ENCODE assay signal across 9 cellular contexts in genomic region chr1:225880636-225881035, GRCh38. TPM values are rescaled to one million over a fixed set of nuclear protein-coding genes. Genes with fewer than 3 reads are reported as not detected.
DNase-seq lines count a peak whose midpoint lies in the region; ATAC-seq and TF ChIP-seq lines count a peak whose summit lies in the region.
"Had no signal": no experiment of that assay in that cellular context is flagged by ENCODE, and none has a peak within 500 bp of the region (broad histone marks: within the 10 kb centered on the region; RNA-seq: fewer than 3 reads in every experiment).

No MANE protein-coding gene starts in this region.

- TF ChIP-seq POLR2A in body of pancreas (IDR thresholded peaks at IDR 0.05): no peak

- no peak for DNase-seq in right atrium auricular region (ENCODE audit: low spot score)
- no peak for DNase-seq in cardiac septum (ENCODE audit: low spot score)
- DNase-seq in body of pancreas: peak; percentile 35 to 69 (median 62)
- DNase-seq in upper lobe of right lung: no peak
- no peak for DNase-seq in T1000 (lab: John Stamatoyannopoulos, UW)
- no peak for DNase-seq in kidney glomerular epithelial cell (lab: John Stamatoyannopoulos, UW)
- no peak for DNase-seq in activated gamma-delta T cell (lab: John Stamatoyannopoulos, UW)

- H3K27ac ChIP-seq in right atrium auricular region: peak overlapping the region; percentile 85 to 92
- peak overlapping the region; percentile 95 to 98 (median 96) for H3K27ac ChIP-seq in body of pancreas
- peak overlapping the region; percentile 95 for H3K27ac ChIP-seq in upper lobe of right lung

- ATAC-seq in body of pancreas (no peak), upper lobe of right lung (no peak)

- H3K4me3 ChIP-seq in right atrium auricular region (no peak overlapping the region), body of pancreas (no peak overlapping the region), mononuclear cell (ENCODE audit: low read length) (peak overlapping the region; percentile 99), upper lobe of right lung (peak overlapping the region; percentile 99)

- 13 to 16% methylated on average over 5 of the region's 5 CpGs for WGBS in body of pancreas, 2 donors

- intact Hi-C loops in cardiac septum (cut with DNase I): loop anchor here (5.0 kb wide), 1 partner anchor 68 kb away; the partner anchor contains the start of gene EPHX1
- intact Hi-C loops in body of pancreas (cut with DNase I): no loop called here
- intact Hi-C loops in upper lobe of right lung (cut with DNase I): no loop called here

- H3K27me3 ChIP-seq in right atrium auricular region: no peaks in the 10 kb centered on the region
- no peaks in the 10 kb centered on the region for H3K27me3 ChIP-seq in body of pancreas
- H3K27me3 ChIP-seq in mononuclear cell (ENCODE audit: insufficient read depth, low read length): no peaks in the 10 kb centered on the region
- H3K27me3 ChIP-seq in upper lobe of right lung: no peaks in the 10 kb centered on the region

- H3K4me1 ChIP-seq in right atrium auricular region (peaks cover 0 to 51% of the 10 kb centered on the region in 2 donors), body of pancreas (peaks cover 67% of the 10 kb centered on the region), mononuclear cell (ENCODE audit: insufficient read depth, low read length) (peaks cover 74% of the 10 kb centered on the region), upper lobe of right lung (peaks cover 47% of the 10 kb centered on the region)

- no peak for TF ChIP-seq CTCF in right atrium auricular region (IDR thresholded peaks at IDR 0.05)
- peak in 1 of 7 experiments; percentile 4 for TF ChIP-seq CTCF in body of pancreas (IDR thresholded peaks at IDR 0.05)
- no peak for TF ChIP-seq CTCF in upper lobe of right lung (IDR thresholded peaks at IDR 0.05)

- H3K9me3 ChIP-seq in right atrium auricular region (no peaks in the 10 kb centered on the region), body of pancreas (no peaks in the 10 kb centered on the region), mononuclear cell (ENCODE audit: low read depth, low read length) (no peaks in the 10 kb centered on the region), upper lobe of right lung (no peaks in the 10 kb centered on the region)

- H3K36me3 ChIP-seq in right atrium auricular region (peaks cover 2% of the 10 kb centered on the region), body of pancreas (replicated peaks in 1 of 2; ENCODE audit: insufficient read depth in 1 of 2, low read depth in 2 of 2) (no peaks in the 10 kb centered on the region), upper lobe of right lung (peaks cover 9% of the 10 kb centered on the region)

RNA-seq across cellular contexts. Expression of gene TMEM63A, which starts 1.5 kb away (rescaled TPM):
- total RNA-seq in right atrium auricular region (10 to 100 TPM; 16.0 to 19.0 TPM), cardiac septum (21.4 TPM), body of pancreas (100 to 1,000 TPM; 129 to 217 TPM), mononuclear cell (56.0 TPM), upper lobe of right lung (119 TPM)

RNA-seq across cellular contexts. Expression of gene LEFTY1, which starts 8.3 kb away (rescaled TPM):
- total RNA-seq in right atrium auricular region (under 1 TPM in 1 of 2 donors, not detected in 1; 0.35 TPM), cardiac septum (not detected), body of pancreas (100 to 1,000 TPM; 138 to 153 TPM), mononuclear cell (0.84 TPM), upper lobe of right lung (0.35 TPM)
- total RNA-seq: Daoy had no signal

RNA-seq across cellular contexts. Expression of gene PYCR2, which starts 43.4 kb away (rescaled TPM):
- total RNA-seq in right atrium auricular region: 10 to 100 TPM; 50.3 to 57.3 TPM
- total RNA-seq in cardiac septum: 68.6 TPM
- 10 to 100 TPM; 34.2 to 52.4 TPM for total RNA-seq in body of pancreas
- total RNA-seq in mononuclear cell: 15.1 TPM
- total RNA-seq in upper lobe of right lung: 61.6 TPM

Comparison
In these comparisons a context has a peak if more than half of its experiments do, and no peak if none do; other contexts are left out.
1. DNase-seq: peak in body of pancreas (4 of 4); none in right atrium auricular region (single experiment), cardiac septum (single experiment), upper lobe of right lung (single experiment), T1000 (single experiment), kidney glomerular epithelial cell (single experiment) and activated gamma-delta T cell (single experiment).
2. H3K4me3 ChIP-seq: peak in mononuclear cell (single experiment) and upper lobe of right lung (single experiment); none in right atrium auricular region (0 of 2) and body of pancreas (0 of 2).
3. RNA of gene LEFTY1, which starts 8.3 kb away (total RNA-seq): 138 to 153 TPM in body of pancreas; 0.84 TPM in mononuclear cell (single experiment), 0.35 TPM in right atrium auricular region, 0.35 TPM in upper lobe of right lung (single experiment) and not detected in cardiac septum (single experiment); every median in the first group is over 10 times any median in the second.
4. Peak in every context shown above with its lines, with median percentiles within 50 percentile points of each other: H3K27ac ChIP-seq.